ENCODE assay signal across 10 cellular contexts in genomic region chr1:200869753-200870391, GRCh38. TPM values are rescaled to one million over a fixed set of nuclear protein-coding genes. Genes with fewer than 3 reads are reported as not detected.
DNase-seq lines count a peak whose midpoint lies in the region; ATAC-seq, FAIRE-seq and TF ChIP-seq lines count a peak whose summit lies in the region.
"Had no signal": no experiment of that assay in that cellular context is flagged by ENCODE, and none has a peak within 500 bp of the region (broad histone marks: within the 10 kb centered on the region; RNA-seq: fewer than 3 reads in every experiment).

No MANE protein-coding gene starts in this region.

- no peaks in the 10 kb centered on the region for H3K9me3 ChIP-seq in ascending aorta
- H3K9me3 ChIP-seq: neutrophil had no signal

- no peaks in the 10 kb centered on the region for H3K36me3 ChIP-seq in ascending aorta
- H3K36me3 ChIP-seq: neutrophil had no signal

- no peaks in the 10 kb centered on the region for H3K27me3 ChIP-seq in ascending aorta

- DNase-seq in GM18507 (ENCODE audit: extremely low spot score, insufficient read length, low read depth) = no peak
- DNase-seq in NCI-H2081 (lab: John Stamatoyannopoulos, UW) = no peak
- DNase-seq in ascending aorta (ENCODE audit: low spot score in 2 of 2) = no peak
- DNase-seq in stimulated activated CD4-positive, alpha-beta T cell treated with anti-CD3 and anti-CD28 coated beads, Interleukin-4, amount 100 ng/mL, for 1 hour = no peak
- DNase-seq: activated gamma-delta T cell treated with Interleukin-2 at 50 U/mL for 16 hours, HFFc6 had no signal

- peaks cover 9 to 10% of the 10 kb centered on the region in 2 donors for H3K4me1 ChIP-seq in ascending aorta

- TF ChIP-seq CTCF in ascending aorta (IDR thresholded peaks at IDR 0.05) = no peak

- intact Hi-C loops in ascending aorta (cut with DNase I) = no loop called here

- H3K4me3 ChIP-seq in ascending aorta = no peak overlapping the region

- peak; percentile 96 for FAIRE-seq in GM18507 (lab: Jason Lieb, UNC)

- no peak overlapping the region for H3K27ac ChIP-seq in ascending aorta
- H3K27ac ChIP-seq: neutrophil had no signal

- ATAC-seq in GM19452 (IDR thresholded peaks at IDR 0.05; ENCODE audit: unreplicated experiment) = peak; percentile 42
- ATAC-seq in HG03159 (IDR thresholded peaks at IDR 0.05; ENCODE audit: unreplicated experiment) = peak; percentile 41
- peak; percentile 31 for ATAC-seq in esophagus mucosa

RNA-seq across cellular contexts. Expression of gene GPR25, which starts 2.9 kb away (rescaled TPM):
- total RNA-seq in esophagus mucosa = 0.32 TPM
- total RNA-seq in ascending aorta = not detected
- total RNA-seq: HFFc6 had no signal

RNA-seq across cellular contexts. Expression of gene INAVA, which starts 24.8 kb away (rescaled TPM):
- 54.8 TPM for total RNA-seq in esophagus mucosa
- not detected for total RNA-seq in ascending aorta
- total RNA-seq: HFFc6 had no signal

Comparison
In these comparisons a context has a peak if more than half of its experiments do, and no peak if none do; other contexts are left out.
1. RNA of gene INAVA, which starts 24.8 kb away (total RNA-seq): 54.8 TPM in esophagus mucosa (single experiment); not detected in ascending aorta (single experiment); every median in the first group is over 10 times any median in the second.
2. Peak in every context shown above with its lines, with median percentiles within 50 percentile points of each other: ATAC-seq.